Comparison of ENCODE assay signal across 32 cellular contexts in genomic region chr11:15776387-15776786, GRCh38.
"Had no signal": no experiment of that assay in that cellular context is flagged by ENCODE, and none has a peak within 500 bp of the region (broad histone marks: within the 10 kb centered on the region; RNA-seq: fewer than 3 reads in every experiment).

No MANE protein-coding gene starts in this region.

- H3K4me1 Mint-ChIP-seq: activated B cell treated with CpG ODN at 0.5 μM for 24 hours; activated naive CD4-positive, alpha-beta T cell treated with anti-CD3 and anti-CD28 coated beads, Interleukin-2, amount 50 U/mL, for 24 hours; activated naive CD8-positive, alpha-beta T cell treated with anti-CD3 and anti-CD28 coated beads for 36 hours; activated naive CD8-positive, alpha-beta T cell treated with anti-CD3 and anti-CD28 coated beads, Interleukin-2, amount 50 U/mL, for 24 hours; T-helper 17 cell had no signal

- H3K4me3 Mint-ChIP-seq: activated B cell treated with CpG ODN at 0.5 μM for 24 hours; activated CD8-positive, alpha-beta T cell treated with anti-CD3 and anti-CD28 coated beads for 36 hours; activated naive CD4-positive, alpha-beta T cell treated with anti-CD3 and anti-CD28 coated beads, Interleukin-2, amount 50 U/mL, for 24 hours; activated naive CD8-positive, alpha-beta T cell treated with anti-CD3 and anti-CD28 coated beads for 36 hours; activated naive CD8-positive, alpha-beta T cell treated with anti-CD3 and anti-CD28 coated beads, Interleukin-2, amount 50 U/mL, for 24 hours; activated T-cell treated with anti-CD3 and anti-CD28 coated beads, Interleukin-2, amount 50 U/mL, for 4 hours; activated T-helper 17 cell treated with anti-CD3 and anti-CD28 coated beads, Interleukin-2, amount 50 U/mL, for 72 hours; endodermal cell; T-helper 17 cell; T-helper 2 cell treated with Interferon-gamma antibody and Interleukin-4, amounts not matched to agents 5 μg/mL and 100 μg/mL, for 36 hours had no signal

- DNase-seq: activated B cell treated with CpG ODN at 0.5 μM for 24 hours; activated CD4-positive, alpha-beta T cell treated with anti-CD3 and anti-CD28 coated beads for 48 hours; activated CD4-positive, alpha-beta T cell treated with anti-CD3 and anti-CD28 coated beads, Interleukin-2, amount 50 U/mL, for 1 hour; activated CD4-positive, alpha-beta T cell treated with anti-CD3 and anti-CD28 coated beads, Interleukin-2, amount 50 U/mL, for 48 hours; activated CD8-positive, alpha-beta memory T cell treated with anti-CD3 and anti-CD28 coated beads for 24 hours; activated CD8-positive, alpha-beta T cell treated with anti-CD3 and anti-CD28 coated beads for 36 hours; activated effector memory CD4-positive, alpha-beta T cell treated with Interleukin-2 at 50 U/mL for 16 hours; activated gamma-delta T cell treated with Interleukin-2 at 50 U/mL for 16 hours; activated naive CD4-positive, alpha-beta T cell treated with Interleukin-2 at 50 U/mL for 16 hours; activated naive CD8-positive, alpha-beta T cell treated with anti-CD3 and anti-CD28 coated beads for 36 hours; activated naive CD8-positive, alpha-beta T cell treated with anti-CD3 and anti-CD28 coated beads, Interleukin-2, amount 50 U/mL, for 24 hours; activated T-cell treated with anti-CD3 and anti-CD28 coated beads, Interleukin-2, amount 50 U/mL, for 4 hours; adrenal gland; amygdala; aorta; body of pancreas; caudate nucleus; colonic mucosa; dorsolateral prefrontal cortex; effector memory CD4-positive, alpha-beta T cell; endodermal cell; foreskin fibroblast; head of caudate nucleus; T-helper 1 cell; T-helper 17 cell; T1000; WERI-Rb-1 had no signal

- H3K36me3 Mint-ChIP-seq: activated naive CD4-positive, alpha-beta T cell treated with anti-CD3 and anti-CD28 coated beads, Interleukin-2, amount 50 U/mL, for 24 hours; activated naive CD8-positive, alpha-beta T cell treated with anti-CD3 and anti-CD28 coated beads for 36 hours had no signal

- H3K27ac Mint-ChIP-seq: activated B cell treated with CpG ODN at 0.5 μM for 24 hours; activated CD8-positive, alpha-beta T cell treated with anti-CD3 and anti-CD28 coated beads for 36 hours; activated naive CD4-positive, alpha-beta T cell treated with anti-CD3 and anti-CD28 coated beads, Interleukin-2, amount 50 U/mL, for 24 hours; activated naive CD8-positive, alpha-beta T cell treated with anti-CD3 and anti-CD28 coated beads for 36 hours; activated naive CD8-positive, alpha-beta T cell treated with anti-CD3 and anti-CD28 coated beads, Interleukin-2, amount 50 U/mL, for 24 hours; activated T-helper 17 cell treated with anti-CD3 and anti-CD28 coated beads, Interleukin-2, amount 50 U/mL, for 72 hours; endodermal cell; T-helper 17 cell; T-helper 2 cell treated with Interferon-gamma antibody and Interleukin-4, amounts not matched to agents 5 μg/mL and 100 μg/mL, for 36 hours had no signal

- H3K27me3 Mint-ChIP-seq: activated B cell treated with CpG ODN at 0.5 μM for 24 hours; activated CD8-positive, alpha-beta T cell treated with anti-CD3 and anti-CD28 coated beads for 36 hours; activated naive CD4-positive, alpha-beta T cell treated with anti-CD3 and anti-CD28 coated beads, Interleukin-2, amount 50 U/mL, for 24 hours had no signal

- ATAC-seq: activated CD4-positive, CD25-positive, alpha-beta regulatory T cell treated with anti-CD3 and anti-CD28 coated beads, Interleukin-2, amount 50 U/mL, for 24 hours; activated CD8-positive, alpha-beta T cell treated with anti-CD3 and anti-CD28 coated beads for 36 hours; activated naive CD8-positive, alpha-beta T cell treated with anti-CD3 and anti-CD28 coated beads, Interleukin-2, amount 50 U/mL, for 24 hours; activated T-cell treated with anti-CD3 and anti-CD28 coated beads, Interleukin-2, amount 50 U/mL, for 4 hours; activated T-helper 17 cell treated with anti-CD3 and anti-CD28 coated beads, Interleukin-2, amount 50 U/mL, for 72 hours; body of pancreas; esophagus mucosa; T-helper 17 cell had no signal

- H3K9me3 Mint-ChIP-seq: activated B cell treated with CpG ODN at 0.5 μM for 24 hours; activated CD8-positive, alpha-beta T cell treated with anti-CD3 and anti-CD28 coated beads for 36 hours; activated naive CD4-positive, alpha-beta T cell treated with anti-CD3 and anti-CD28 coated beads, Interleukin-2, amount 50 U/mL, for 24 hours; activated naive CD8-positive, alpha-beta T cell treated with anti-CD3 and anti-CD28 coated beads for 36 hours; activated naive CD8-positive, alpha-beta T cell treated with anti-CD3 and anti-CD28 coated beads, Interleukin-2, amount 50 U/mL, for 24 hours; activated T-cell treated with anti-CD3 and anti-CD28 coated beads, Interleukin-2, amount 50 U/mL, for 4 hours; activated T-helper 17 cell treated with anti-CD3 and anti-CD28 coated beads, Interleukin-2, amount 50 U/mL, for 72 hours; endodermal cell; T-helper 2 cell treated with Interferon-gamma antibody and Interleukin-4, amounts not matched to agents 5 μg/mL and 100 μg/mL, for 36 hours had no signal
